Comparison of ENCODE assay signal across 19 cellular contexts in the genomic region with DNA sequence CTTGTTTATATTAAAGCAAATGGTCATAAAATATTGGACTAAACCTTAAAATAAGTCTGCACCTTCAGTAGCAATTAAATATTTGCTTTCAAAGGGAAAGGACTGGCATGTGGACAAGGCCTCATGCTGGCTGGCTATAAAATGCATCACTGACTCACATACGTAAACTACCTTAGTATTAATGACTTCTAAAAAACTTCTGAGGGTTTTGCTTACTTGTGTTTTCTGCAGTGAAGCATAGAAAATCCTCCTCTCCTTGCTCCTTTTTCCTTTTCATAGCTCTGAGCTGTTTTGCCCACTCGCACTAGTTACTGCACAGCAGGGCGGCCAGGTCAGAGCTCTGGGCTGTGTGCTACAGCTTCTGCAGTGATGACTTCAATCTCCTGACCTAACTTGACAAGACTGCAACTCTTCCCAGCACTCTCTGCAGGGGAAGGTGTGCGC.
DNase-seq lines count a peak whose midpoint lies in the region; ATAC-seq and TF ChIP-seq lines count a peak whose summit lies in the region.
"Had no signal": no experiment of that assay in that cellular context is flagged by ENCODE, and none has a peak within 500 bp of the region (broad histone marks: within the 10 kb centered on the region; RNA-seq: fewer than 3 reads in every experiment).

No MANE protein-coding gene starts in this region.

- H3K36me3 ChIP-seq in Panc1 (ENCODE audit: control insufficient read depth, insufficient read depth, low read length): no peaks in the 10 kb centered on the region

- CTCF ChIA-PET in Panc1 (lab: Charles Lee): interaction anchor here (0.5 kb wide), 1 partner anchor 95 kb away, joined by 3 read pairs; no protein-coding TSS in a partner anchor

- POLR2A ChIA-PET in Panc1 (lab: Charles Lee): no interaction called here

- H3K27ac ChIP-seq in Panc1 (ENCODE audit: low read length): peak overlapping the region; percentile 51; the same call in 1 of the 2 replicates
- H3K27ac ChIP-seq: BLaER1 had no signal

- H3K4me1 ChIP-seq in Panc1 (ENCODE audit: control insufficient read depth, insufficient read depth, low read length): peaks cover 14% of the 10 kb centered on the region
- H3K4me1 ChIP-seq: BLaER1 had no signal

- intact Hi-C loops in Panc1 (cut with micrococcal nuclease; ENCODE audit: unreplicated experiment): no loop called here
- intact Hi-C loops in posterior cingulate gyrus (cut with DNase I): no loop called here

- H3K36me3 Mint-ChIP-seq in progenitor cell of endocrine pancreas (ENCODE audit: insufficient read depth) (peaks cover 18% of the 10 kb centered on the region), immature natural killer cell (peaks cover 19 to 35% (median 25%) of the 10 kb centered on the region in 3 donors)

- H3K4me3 ChIP-seq in Panc1 (ENCODE audit: low read depth in 2 of 2, low read length in 2 of 2) (no peak overlapping the region), fibroblast of villous mesenchyme (ENCODE audit: low read depth, low read length) (no peak overlapping the region)
- H3K4me3 ChIP-seq: BLaER1 had no signal

- H3K27ac Mint-ChIP-seq in progenitor cell of endocrine pancreas: peak overlapping the region; percentile 11
- H3K27ac Mint-ChIP-seq in immature natural killer cell: peak overlapping the region in 2 of 6 donors; percentile 26 to 55
- H3K27ac Mint-ChIP-seq: activated CD4-positive, alpha-beta T cell treated with anti-CD3 and anti-CD28 coated beads for 36 hours had no signal

- TF ChIP-seq CTCF in Panc1 (IDR thresholded peaks at IDR 0.05): no peak
- TF ChIP-seq CTCF in fibroblast of villous mesenchyme (IDR thresholded peaks at IDR 0.05; ENCODE audit: insufficient read depth, low read depth, low read length): no peak
- TF ChIP-seq CTCF in progenitor cell of endocrine pancreas (IDR thresholded peaks at IDR 0.05; ENCODE audit: unreplicated experiment): no peak

- in situ Hi-C loops in Panc1 (cut with HindIII; ENCODE audit: low pct_unique_long_range_greater_than_20kb, low sequenced_read_pairs): no loop called here

- peak; percentile 83 for ATAC-seq in Panc1
- ATAC-seq: activated CD4-positive, alpha-beta T cell treated with anti-CD3 and anti-CD28 coated beads for 36 hours had no signal

- no peaks in the 10 kb centered on the region for H3K9me3 ChIP-seq in Panc1 (ENCODE audit: control insufficient read depth, insufficient read depth, low read depth, low read length)
- H3K9me3 ChIP-seq: BLaER1 had no signal

- H3K4me1 Mint-ChIP-seq in progenitor cell of endocrine pancreas (ENCODE audit: low read depth) (no peaks in the 10 kb centered on the region), immature natural killer cell (no peaks in the 10 kb centered on the region)

- H3K4me3 Mint-ChIP-seq in progenitor cell of endocrine pancreas (ENCODE audit: low read depth) (no peak overlapping the region), immature natural killer cell (no peak overlapping the region)
- H3K4me3 Mint-ChIP-seq: activated CD4-positive, alpha-beta T cell treated with anti-CD3 and anti-CD28 coated beads for 36 hours had no signal

- H3K9me3 Mint-ChIP-seq in progenitor cell of endocrine pancreas (ENCODE audit: low read depth) (no peaks in the 10 kb centered on the region), immature natural killer cell (no peaks in the 10 kb centered on the region)

- no peaks in the 10 kb centered on the region for H3K27me3 Mint-ChIP-seq in progenitor cell of endocrine pancreas
- H3K27me3 Mint-ChIP-seq in immature natural killer cell (ENCODE audit: low read depth in 3 of 3): no peaks in the 10 kb centered on the region
- H3K27me3 Mint-ChIP-seq: activated CD4-positive, alpha-beta T cell treated with anti-CD3 and anti-CD28 coated beads for 36 hours had no signal

- no TSS peak for BruUV-seq in Panc1 (replicated peaks; lab: Mats Ljungman, UMichigan)

- no peaks in the 10 kb centered on the region for H3K27me3 ChIP-seq in Panc1 (ENCODE audit: control insufficient read depth, insufficient read depth, low read length)
- H3K27me3 ChIP-seq: BLaER1 had no signal

- DNase-seq in EL (peak; percentile 21), Panc1 (ENCODE audit: low read depth, low spot score) (no peak), fibroblast of villous mesenchyme (ENCODE audit: low read depth) (peak; percentile 44), progenitor cell of endocrine pancreas (ENCODE audit: low spot score, unreplicated experiment) (no peak), immature natural killer cell (no peak), posterior cingulate gyrus (no peak), GM19240 (ENCODE audit: insufficient read length, low spot score) (no peak)
- DNase-seq in activated CD4-positive, alpha-beta T cell treated with anti-CD3 and anti-CD28 coated beads for 4 hours: no peak
- DNase-seq: activated CD4-positive, alpha-beta T cell treated with anti-CD3 and anti-CD28 coated beads for 36 hours; activated CD8-positive, alpha-beta memory T cell treated with anti-CD3 and anti-CD28 coated beads, Interleukin-2, amount 50 U/mL, for 48 hours; activated naive CD4-positive, alpha-beta T cell; cortex of kidney; DMS53; Kasumi-1; NCI-H1694; occipital lobe; stimulated activated CD4-positive, alpha-beta T cell treated with anti-CD3 and anti-CD28 coated beads, Interleukin-2, amount 100 ng/mL, for 48 hours; substantia nigra had no signal

Comparison
In these comparisons a context has a peak if more than half of its experiments do, and no peak if none do; other contexts are left out.
1. DNase-seq: peak in EL (single experiment) and fibroblast of villous mesenchyme (single experiment); none in Panc1 (single experiment), progenitor cell of endocrine pancreas (single experiment), immature natural killer cell (0 of 3), activated CD4-positive, alpha-beta T cell treated with anti-CD3 and anti-CD28 coated beads for 4 hours (0 of 2), posterior cingulate gyrus (0 of 10) and GM19240 (single experiment).